ENCODE assay signal across 1 cellular context in the genomic region with DNA sequence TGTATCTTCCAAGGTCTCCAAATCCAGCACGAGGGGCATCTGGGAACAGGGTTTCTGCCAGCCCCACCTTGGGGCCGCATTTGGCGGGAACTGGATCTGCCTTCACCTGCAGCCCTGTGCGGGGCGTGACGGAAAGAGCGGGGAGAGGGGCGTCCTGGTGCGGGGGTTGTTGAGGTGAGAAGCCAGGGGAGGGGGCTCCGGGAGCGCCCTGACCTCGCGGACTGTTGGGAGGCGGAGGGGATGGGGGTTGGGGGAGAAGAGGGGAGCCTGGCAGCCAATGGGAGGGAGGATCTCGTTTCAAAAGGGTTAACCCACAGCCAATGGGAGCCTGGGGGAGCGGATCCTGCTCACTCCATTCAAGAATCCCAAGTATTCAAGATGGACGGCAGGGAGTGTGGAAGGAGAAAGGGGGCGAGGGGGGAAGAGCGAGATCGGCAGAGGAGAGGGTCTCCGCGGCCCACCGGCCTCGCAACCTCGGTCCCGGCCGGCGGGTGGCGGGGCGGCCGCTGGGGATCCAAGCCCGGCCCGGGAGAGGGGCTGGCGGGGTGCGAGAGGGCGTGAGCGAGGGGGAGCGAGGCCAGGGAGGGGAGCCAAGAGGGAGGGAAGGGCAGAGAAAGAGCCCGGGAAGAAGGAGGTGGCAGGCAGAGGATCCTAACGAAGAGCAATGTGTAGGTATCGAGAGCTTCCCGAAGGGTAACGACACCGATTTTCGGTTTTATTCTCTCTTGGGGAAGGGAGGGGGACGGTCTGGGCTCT.
TF ChIP-seq lines count a peak whose summit lies in the region.

No MANE protein-coding gene starts in this region.

TF ChIP-seq in HepG2, 621 proteins besides CTCF, POLR2A, EP300 and RAD21 (continued from another document and continues in another):
- no peak for TF ChIP-seq ZFP37 (CRISPR knock-in tag; IDR thresholded peaks at IDR 0.05; ENCODE audit: borderline replicate concordance)
- TF ChIP-seq MLLT10 (CRISPR knock-in tag; IDR thresholded peaks at IDR 0.05) = no peak
- TF ChIP-seq ZNF83 (CRISPR knock-in tag; IDR thresholded peaks at IDR 0.05; ENCODE audit: borderline replicate concordance) = no peak
- TF ChIP-seq GABPA (IDR thresholded peaks at IDR 0.05; ENCODE audit: low read depth, low read length) = no peak
- no peak for TF ChIP-seq GABPA (CRISPR knock-in tag; IDR thresholded peaks at IDR 0.05; ENCODE audit: low read depth)
- TF ChIP-seq, protein P1, sequence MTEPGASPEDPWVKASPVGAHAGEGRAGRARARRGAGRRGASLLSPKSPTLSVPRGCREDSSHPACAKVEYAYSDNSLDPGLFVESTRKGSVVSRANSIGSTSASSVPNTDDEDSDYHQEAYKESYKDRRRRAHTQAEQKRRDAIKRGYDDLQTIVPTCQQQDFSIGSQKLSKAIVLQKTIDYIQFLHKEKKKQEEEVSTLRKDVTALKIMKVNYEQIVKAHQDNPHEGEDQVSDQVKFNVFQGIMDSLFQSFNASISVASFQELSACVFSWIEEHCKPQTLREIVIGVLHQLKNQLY (CRISPR knock-in tag; IDR thresholded peaks at IDR 0.05) = no peak
- no peak for TF ChIP-seq ZNF605 (CRISPR knock-in tag; IDR thresholded peaks at IDR 0.05)
- TF ChIP-seq ZNF33A (CRISPR knock-in tag; IDR thresholded peaks at IDR 0.05; ENCODE audit: borderline replicate concordance) = no peak
- TF ChIP-seq, protein P2, sequence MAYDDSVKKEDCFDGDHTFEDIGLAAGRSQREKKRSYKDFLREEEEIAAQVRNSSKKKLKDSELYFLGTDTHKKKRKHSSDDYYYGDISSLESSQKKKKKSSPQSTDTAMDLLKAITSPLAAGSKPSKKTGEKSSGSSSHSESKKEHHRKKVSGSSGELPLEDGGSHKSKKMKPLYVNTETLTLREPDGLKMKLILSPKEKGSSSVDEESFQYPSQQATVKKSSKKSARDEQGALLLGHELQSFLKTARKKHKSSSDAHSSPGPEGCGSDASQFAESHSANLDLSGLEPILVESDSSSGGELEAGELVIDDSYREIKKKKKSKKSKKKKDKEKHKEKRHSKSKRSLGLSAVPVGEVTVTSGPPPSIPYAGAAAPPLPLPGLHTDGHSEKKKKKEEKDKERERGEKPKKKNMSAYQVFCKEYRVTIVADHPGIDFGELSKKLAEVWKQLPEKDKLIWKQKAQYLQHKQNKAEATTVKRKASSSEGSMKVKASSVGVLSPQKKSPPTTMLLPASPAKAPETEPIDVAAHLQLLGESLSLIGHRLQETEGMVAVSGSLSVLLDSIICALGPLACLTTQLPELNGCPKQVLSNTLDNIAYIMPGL (CRISPR knock-in tag; IDR thresholded peaks at IDR 0.05; ENCODE audit: borderline replicate concordance in 1 of 2, low read depth in 1 of 2) = peak in 1 of 2 experiments; percentile 33; a peak in 1 of 4 replicates
- TF ChIP-seq GLI4 (CRISPR knock-in tag; IDR thresholded peaks at IDR 0.05; ENCODE audit: borderline replicate concordance) = no peak
- no peak for TF ChIP-seq SRSF1 (optimal IDR thresholded peaks at IDR 0.05; ENCODE audit: low read depth, low read length)
- TF ChIP-seq ZNF121 (CRISPR knock-in tag; IDR thresholded peaks at IDR 0.05) = no peak
- no peak for TF ChIP-seq RBM22 (optimal IDR thresholded peaks at IDR 0.05; ENCODE audit: low read length)
- TF ChIP-seq, protein P3, sequence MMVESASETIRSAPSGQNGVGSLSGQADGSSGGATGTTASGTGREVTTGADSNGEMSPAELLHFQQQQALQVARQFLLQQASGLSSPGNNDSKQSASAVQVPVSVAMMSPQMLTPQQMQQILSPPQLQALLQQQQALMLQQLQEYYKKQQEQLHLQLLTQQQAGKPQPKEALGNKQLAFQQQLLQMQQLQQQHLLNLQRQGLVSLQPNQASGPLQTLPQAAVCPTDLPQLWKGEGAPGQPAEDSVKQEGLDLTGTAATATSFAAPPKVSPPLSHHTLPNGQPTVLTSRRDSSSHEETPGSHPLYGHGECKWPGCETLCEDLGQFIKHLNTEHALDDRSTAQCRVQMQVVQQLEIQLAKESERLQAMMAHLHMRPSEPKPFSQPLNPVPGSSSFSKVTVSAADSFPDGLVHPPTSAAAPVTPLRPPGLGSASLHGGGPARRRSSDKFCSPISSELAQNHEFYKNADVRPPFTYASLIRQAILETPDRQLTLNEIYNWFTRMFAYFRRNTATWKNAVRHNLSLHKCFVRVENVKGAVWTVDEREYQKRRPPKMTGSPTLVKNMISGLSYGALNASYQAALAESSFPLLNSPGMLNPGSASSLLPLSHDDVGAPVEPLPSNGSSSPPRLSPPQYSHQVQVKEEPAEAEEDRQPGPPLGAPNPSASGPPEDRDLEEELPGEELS (CRISPR knock-in tag; IDR thresholded peaks at IDR 0.05) = no peak
- TF ChIP-seq SRY (CRISPR knock-in tag; IDR thresholded peaks at IDR 0.05) = no peak
- TF ChIP-seq, protein P4, sequence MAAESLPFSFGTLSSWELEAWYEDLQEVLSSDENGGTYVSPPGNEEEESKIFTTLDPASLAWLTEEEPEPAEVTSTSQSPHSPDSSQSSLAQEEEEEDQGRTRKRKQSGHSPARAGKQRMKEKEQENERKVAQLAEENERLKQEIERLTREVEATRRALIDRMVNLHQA (CRISPR knock-in tag; IDR thresholded peaks at IDR 0.05) = no peak
- TF ChIP-seq, protein P5, sequence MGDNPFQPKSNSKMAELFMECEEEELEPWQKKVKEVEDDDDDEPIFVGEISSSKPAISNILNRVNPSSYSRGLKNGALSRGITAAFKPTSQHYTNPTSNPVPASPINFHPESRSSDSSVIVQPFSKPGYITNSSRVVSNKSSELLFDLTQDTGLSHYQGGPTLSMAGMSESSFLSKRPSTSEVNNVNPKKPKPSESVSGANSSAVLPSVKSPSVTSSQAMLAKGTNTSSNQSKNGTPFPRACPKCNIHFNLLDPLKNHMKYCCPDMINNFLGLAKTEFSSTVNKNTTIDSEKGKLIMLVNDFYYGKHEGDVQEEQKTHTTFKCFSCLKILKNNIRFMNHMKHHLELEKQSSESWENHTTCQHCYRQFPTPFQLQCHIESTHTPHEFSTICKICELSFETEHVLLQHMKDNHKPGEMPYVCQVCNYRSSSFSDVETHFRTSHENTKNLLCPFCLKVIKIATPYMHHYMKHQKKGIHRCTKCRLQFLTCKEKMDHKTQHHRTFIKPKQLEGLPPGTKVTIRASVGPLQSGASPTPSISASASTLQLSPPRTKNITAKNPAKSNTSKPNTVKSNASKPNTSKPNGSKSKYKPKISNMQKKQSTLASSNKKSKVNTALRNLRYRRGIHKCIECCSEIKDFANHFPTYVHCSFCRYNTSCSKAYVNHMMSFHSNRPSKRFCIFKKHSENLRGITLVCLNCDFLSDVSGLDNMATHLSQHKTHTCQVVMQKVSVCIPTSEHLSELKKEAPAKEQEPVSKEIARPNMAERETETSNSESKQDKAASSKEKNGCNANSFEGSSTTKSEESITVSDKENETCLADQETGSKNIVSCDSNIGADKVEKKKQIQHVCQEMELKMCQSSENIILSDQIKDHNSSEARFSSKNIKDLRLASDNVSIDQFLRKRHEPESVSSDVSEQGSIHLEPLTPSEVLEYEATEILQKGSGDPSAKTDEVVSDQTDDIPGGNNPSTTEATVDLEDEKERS (CRISPR knock-in tag; IDR thresholded peaks at IDR 0.05) = no peak
- no peak for TF ChIP-seq SMYD3 (CRISPR knock-in tag; IDR thresholded peaks at IDR 0.05)
- no peak for TF ChIP-seq ZNF678 (CRISPR knock-in tag; IDR thresholded peaks at IDR 0.05)
- no peak for TF ChIP-seq KLF16 (CRISPR knock-in tag; IDR thresholded peaks at IDR 0.05)
- TF ChIP-seq ZNF709 (CRISPR knock-in tag; IDR thresholded peaks at IDR 0.05) = no peak
- no peak for TF ChIP-seq MEF2D (CRISPR knock-in tag; IDR thresholded peaks at IDR 0.05)
- peak; percentile 74 for TF ChIP-seq NFYB (CRISPR knock-in tag; IDR thresholded peaks at IDR 0.05)
- 0 out of 2 replicates have a peak, but pooled peaks have one; percentile 22 for TF ChIP-seq SP2 (CRISPR knock-in tag; IDR thresholded peaks at IDR 0.05)
- TF ChIP-seq GFI1 (CRISPR knock-in tag; IDR thresholded peaks at IDR 0.05; ENCODE audit: borderline replicate concordance) = no peak
- peak; percentile 49; the same call in 1 of the 2 replicates for TF ChIP-seq ZNF652 (CRISPR knock-in tag; IDR thresholded peaks at IDR 0.05; ENCODE audit: borderline replicate concordance, low read depth)
- TF ChIP-seq NFYC (CRISPR knock-in tag; IDR thresholded peaks at IDR 0.05) = peak; percentile 71
- TF ChIP-seq ATAD3A (CRISPR knock-in tag; IDR thresholded peaks at IDR 0.05) = no peak
- no peak for TF ChIP-seq KDM2A (CRISPR knock-in tag; IDR thresholded peaks at IDR 0.05; ENCODE audit: borderline replicate concordance, low read depth)
- TF ChIP-seq RXRB (CRISPR knock-in tag; IDR thresholded peaks at IDR 0.05; ENCODE audit: borderline replicate concordance) = no peak
- no peak for TF ChIP-seq THYN1 (CRISPR knock-in tag; IDR thresholded peaks at IDR 0.05; ENCODE audit: borderline replicate concordance, low read depth)
- TF ChIP-seq, protein P6, sequence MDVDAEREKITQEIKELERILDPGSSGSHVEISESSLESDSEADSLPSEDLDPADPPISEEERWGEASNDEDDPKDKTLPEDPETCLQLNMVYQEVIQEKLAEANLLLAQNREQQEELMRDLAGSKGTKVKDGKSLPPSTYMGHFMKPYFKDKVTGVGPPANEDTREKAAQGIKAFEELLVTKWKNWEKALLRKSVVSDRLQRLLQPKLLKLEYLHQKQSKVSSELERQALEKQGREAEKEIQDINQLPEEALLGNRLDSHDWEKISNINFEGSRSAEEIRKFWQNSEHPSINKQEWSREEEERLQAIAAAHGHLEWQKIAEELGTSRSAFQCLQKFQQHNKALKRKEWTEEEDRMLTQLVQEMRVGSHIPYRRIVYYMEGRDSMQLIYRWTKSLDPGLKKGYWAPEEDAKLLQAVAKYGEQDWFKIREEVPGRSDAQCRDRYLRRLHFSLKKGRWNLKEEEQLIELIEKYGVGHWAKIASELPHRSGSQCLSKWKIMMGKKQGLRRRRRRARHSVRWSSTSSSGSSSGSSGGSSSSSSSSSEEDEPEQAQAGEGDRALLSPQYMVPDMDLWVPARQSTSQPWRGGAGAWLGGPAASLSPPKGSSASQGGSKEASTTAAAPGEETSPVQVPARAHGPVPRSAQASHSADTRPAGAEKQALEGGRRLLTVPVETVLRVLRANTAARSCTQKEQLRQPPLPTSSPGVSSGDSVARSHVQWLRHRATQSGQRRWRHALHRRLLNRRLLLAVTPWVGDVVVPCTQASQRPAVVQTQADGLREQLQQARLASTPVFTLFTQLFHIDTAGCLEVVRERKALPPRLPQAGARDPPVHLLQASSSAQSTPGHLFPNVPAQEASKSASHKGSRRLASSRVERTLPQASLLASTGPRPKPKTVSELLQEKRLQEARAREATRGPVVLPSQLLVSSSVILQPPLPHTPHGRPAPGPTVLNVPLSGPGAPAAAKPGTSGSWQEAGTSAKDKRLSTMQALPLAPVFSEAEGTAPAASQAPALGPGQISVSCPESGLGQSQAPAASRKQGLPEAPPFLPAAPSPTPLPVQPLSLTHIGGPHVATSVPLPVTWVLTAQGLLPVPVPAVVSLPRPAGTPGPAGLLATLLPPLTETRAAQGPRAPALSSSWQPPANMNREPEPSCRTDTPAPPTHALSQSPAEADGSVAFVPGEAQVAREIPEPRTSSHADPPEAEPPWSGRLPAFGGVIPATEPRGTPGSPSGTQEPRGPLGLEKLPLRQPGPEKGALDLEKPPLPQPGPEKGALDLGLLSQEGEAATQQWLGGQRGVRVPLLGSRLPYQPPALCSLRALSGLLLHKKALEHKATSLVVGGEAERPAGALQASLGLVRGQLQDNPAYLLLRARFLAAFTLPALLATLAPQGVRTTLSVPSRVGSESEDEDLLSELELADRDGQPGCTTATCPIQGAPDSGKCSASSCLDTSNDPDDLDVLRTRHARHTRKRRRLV (CRISPR knock-in tag; IDR thresholded peaks at IDR 0.05) = no peak
- TF ChIP-seq, protein P7, sequence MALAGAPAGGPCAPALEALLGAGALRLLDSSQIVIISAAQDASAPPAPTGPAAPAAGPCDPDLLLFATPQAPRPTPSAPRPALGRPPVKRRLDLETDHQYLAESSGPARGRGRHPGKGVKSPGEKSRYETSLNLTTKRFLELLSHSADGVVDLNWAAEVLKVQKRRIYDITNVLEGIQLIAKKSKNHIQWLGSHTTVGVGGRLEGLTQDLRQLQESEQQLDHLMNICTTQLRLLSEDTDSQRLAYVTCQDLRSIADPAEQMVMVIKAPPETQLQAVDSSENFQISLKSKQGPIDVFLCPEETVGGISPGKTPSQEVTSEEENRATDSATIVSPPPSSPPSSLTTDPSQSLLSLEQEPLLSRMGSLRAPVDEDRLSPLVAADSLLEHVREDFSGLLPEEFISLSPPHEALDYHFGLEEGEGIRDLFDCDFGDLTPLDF (CRISPR knock-in tag; IDR thresholded peaks at IDR 0.05) = no peak
- TF ChIP-seq AGO2 (optimal IDR thresholded peaks at IDR 0.05; ENCODE audit: low read depth, low read length) = no peak
- TF ChIP-seq, protein P8, sequence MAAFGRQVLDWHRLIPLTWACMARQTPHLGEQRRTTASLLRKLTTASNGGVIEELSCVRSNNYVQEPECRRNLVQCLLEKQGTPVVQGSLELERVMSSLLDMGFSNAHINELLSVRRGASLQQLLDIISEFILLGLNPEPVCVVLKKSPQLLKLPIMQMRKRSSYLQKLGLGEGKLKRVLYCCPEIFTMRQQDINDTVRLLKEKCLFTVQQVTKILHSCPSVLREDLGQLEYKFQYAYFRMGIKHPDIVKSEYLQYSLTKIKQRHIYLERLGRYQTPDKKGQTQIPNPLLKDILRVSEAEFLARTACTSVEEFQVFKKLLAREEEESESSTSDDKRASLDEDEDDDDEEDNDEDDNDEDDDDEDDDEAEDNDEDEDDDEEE (CRISPR knock-in tag; IDR thresholded peaks at IDR 0.05) = no peak
- TF ChIP-seq KAT7 (CRISPR knock-in tag; IDR thresholded peaks at IDR 0.05; ENCODE audit: borderline replicate concordance) = no peak
- no peak for TF ChIP-seq ZNF510 (CRISPR knock-in tag; IDR thresholded peaks at IDR 0.05; ENCODE audit: low read depth)
- TF ChIP-seq ZNF354B (CRISPR knock-in tag; IDR thresholded peaks at IDR 0.05) = no peak
- no peak for TF ChIP-seq FOXO1 (CRISPR knock-in tag; IDR thresholded peaks at IDR 0.05)
- TF ChIP-seq, protein P9, sequence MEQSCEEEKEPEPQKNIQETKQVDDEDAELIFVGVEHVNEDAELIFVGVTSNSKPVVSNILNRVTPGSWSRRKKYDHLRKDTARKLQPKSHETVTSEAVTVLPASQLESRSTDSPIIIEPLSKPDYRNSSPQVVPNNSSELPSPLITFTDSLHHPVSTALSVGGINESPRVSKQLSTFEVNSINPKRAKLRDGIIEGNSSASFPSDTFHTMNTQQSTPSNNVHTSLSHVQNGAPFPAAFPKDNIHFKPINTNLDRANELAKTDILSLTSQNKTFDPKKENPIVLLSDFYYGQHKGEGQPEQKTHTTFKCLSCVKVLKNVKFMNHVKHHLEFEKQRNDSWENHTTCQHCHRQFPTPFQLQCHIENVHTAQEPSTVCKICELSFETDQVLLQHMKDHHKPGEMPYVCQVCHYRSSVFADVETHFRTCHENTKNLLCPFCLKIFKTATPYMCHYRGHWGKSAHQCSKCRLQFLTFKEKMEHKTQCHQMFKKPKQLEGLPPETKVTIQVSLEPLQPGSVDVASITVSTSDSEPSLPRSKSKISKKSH (CRISPR knock-in tag; IDR thresholded peaks at IDR 0.05; ENCODE audit: borderline replicate concordance) = no peak
- TF ChIP-seq, protein P10, sequence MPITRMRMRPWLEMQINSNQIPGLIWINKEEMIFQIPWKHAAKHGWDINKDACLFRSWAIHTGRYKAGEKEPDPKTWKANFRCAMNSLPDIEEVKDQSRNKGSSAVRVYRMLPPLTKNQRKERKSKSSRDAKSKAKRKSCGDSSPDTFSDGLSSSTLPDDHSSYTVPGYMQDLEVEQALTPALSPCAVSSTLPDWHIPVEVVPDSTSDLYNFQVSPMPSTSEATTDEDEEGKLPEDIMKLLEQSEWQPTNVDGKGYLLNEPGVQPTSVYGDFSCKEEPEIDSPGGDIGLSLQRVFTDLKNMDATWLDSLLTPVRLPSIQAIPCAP (CRISPR knock-in tag; IDR thresholded peaks at IDR 0.05; ENCODE audit: low read depth) = no peak
- TF ChIP-seq GABPB1 (CRISPR knock-in tag; IDR thresholded peaks at IDR 0.05) = peak; percentile 27; the same call in 1 of the 2 replicates
- TF ChIP-seq ATF7 (IDR thresholded peaks at IDR 0.05) = no peak
- no peak for TF ChIP-seq ATF7 (CRISPR knock-in tag; IDR thresholded peaks at IDR 0.05)
- no peak for TF ChIP-seq ZSCAN12 (CRISPR knock-in tag; IDR thresholded peaks at IDR 0.05)
- no peak for TF ChIP-seq HNRNPLL (IDR thresholded peaks at IDR 0.05; ENCODE audit: low read depth, low read length, poor library complexity, severe bottlenecking)
